Comparison of ENCODE assay signal across 7 cellular contexts in genomic region chr3:100399341-100400071, GRCh38. TPM values are rescaled to one million over a fixed set of nuclear protein-coding genes. Genes with fewer than 3 reads are reported as not detected.
DNase-seq lines count a peak whose midpoint lies in the region; ATAC-seq and TF ChIP-seq lines count a peak whose summit lies in the region.

No MANE protein-coding gene starts in this region.

- H4K20me1 ChIP-seq in smooth muscle cell (ENCODE audit: low read depth): peaks cover 62% of the 10 kb centered on the region

- H3F3A ChIP-seq in smooth muscle cell (ENCODE audit: low read depth): no peaks in the 10 kb centered on the region

- H3K36me3 ChIP-seq in HAP-1 (replicated peaks): no peaks in the 10 kb centered on the region; the same call in 1 of the 2 replicates
- H3K36me3 ChIP-seq in WERI-Rb-1: peaks cover 9% of the 10 kb centered on the region; the same call in 1 of the 2 replicates
- no peaks in the 10 kb centered on the region for H3K36me3 ChIP-seq in smooth muscle cell (ENCODE audit: low read depth)

- intact Hi-C loops in right cardiac atrium (cut with DNase I): no loop called here

- H2AFZ ChIP-seq in smooth muscle cell (ENCODE audit: low read depth): no peak overlapping the region

- H3K4me2 ChIP-seq in smooth muscle cell: peak overlapping the region; percentile 96

- TF ChIP-seq CTCF in WERI-Rb-1 (IDR thresholded peaks at IDR 0.05; ENCODE audit: low read depth, low read length) (no peak), smooth muscle cell (IDR thresholded peaks at IDR 0.05; ENCODE audit: borderline replicate concordance, insufficient read depth, poor library complexity, severe bottlenecking) (no peak)

- H3K4me1 ChIP-seq in HAP-1: peaks cover 30% of the 10 kb centered on the region
- H3K4me1 ChIP-seq in right cardiac atrium (ENCODE audit: control insufficient read depth, insufficient read depth, low read length): peaks cover 2% of the 10 kb centered on the region
- H3K4me1 ChIP-seq in smooth muscle cell (ENCODE audit: low read depth): peaks cover 25% of the 10 kb centered on the region

- peaks cover 90% of the 10 kb centered on the region for H3K79me2 ChIP-seq in smooth muscle cell (ENCODE audit: low read depth)

- H3K27me3 ChIP-seq in HAP-1 (ENCODE audit: low read depth): no peaks in the 10 kb centered on the region
- no peaks in the 10 kb centered on the region for H3K27me3 ChIP-seq in WERI-Rb-1 (ENCODE audit: insufficient read depth, low read depth, severe bottlenecking)
- no peaks in the 10 kb centered on the region for H3K27me3 ChIP-seq in right cardiac atrium (ENCODE audit: control insufficient read depth, insufficient read depth)
- H3K27me3 ChIP-seq in smooth muscle cell (ENCODE audit: low read depth): no peaks in the 10 kb centered on the region

- in situ Hi-C loops in HAP-1 (cut with MboI; ENCODE audit: low sequenced_read_pairs): no loop called here

- peak in 1 of 2 experiments; percentile 11 for DNase-seq in HAP-1 (ENCODE audit: low spot score in 2 of 2)
- DNase-seq in WERI-Rb-1: no peak
- DNase-seq in right cardiac atrium: no peak
- no peak for DNase-seq in smooth muscle cell (lab: John Stamatoyannopoulos, UW; ENCODE audit: unreplicated experiment)
- no peak for DNase-seq in central memory CD4-positive, alpha-beta T cell
- DNase-seq in kidney tubule cell (ENCODE audit: low spot score): no peak

- H3K27ac ChIP-seq in WERI-Rb-1 (no peak overlapping the region), right cardiac atrium (ENCODE audit: low read length) (peak overlapping the region; percentile 80), smooth muscle cell (ENCODE audit: low read depth) (peak overlapping the region; percentile 96)

- ATAC-seq in right cardiac atrium: no peak
- ATAC-seq in GM21367 (IDR thresholded peaks at IDR 0.05; ENCODE audit: unreplicated experiment): no peak

- H3K4me3 ChIP-seq in HAP-1: peak overlapping the region; percentile 62
- peak overlapping the region; percentile 93 for H3K4me3 ChIP-seq in WERI-Rb-1 (ENCODE audit: low read depth, low read length)
- peak overlapping the region; percentile 93 for H3K4me3 ChIP-seq in right cardiac atrium (ENCODE audit: low read length)
- H3K4me3 ChIP-seq in smooth muscle cell: peak overlapping the region; percentile 83

- 30% methylated on average over 9 of the region's 9 CpGs for WGBS in right cardiac atrium
- 57% methylated on average over 9 of the region's 9 CpGs for WGBS in smooth muscle cell (ENCODE audit: low lambda C conversion rate)

- peak overlapping the region; percentile 94 for H3K9ac ChIP-seq in smooth muscle cell (ENCODE audit: low read depth)

- H3K9me3 ChIP-seq in HAP-1: no peaks in the 10 kb centered on the region
- H3K9me3 ChIP-seq in WERI-Rb-1 (ENCODE audit: severe bottlenecking): no peaks in the 10 kb centered on the region
- no peaks in the 10 kb centered on the region for H3K9me3 ChIP-seq in right cardiac atrium (ENCODE audit: control insufficient read depth, low read length)
- no peaks in the 10 kb centered on the region for H3K9me3 ChIP-seq in smooth muscle cell (replicated peaks; ENCODE audit: low read depth)

RNA-seq across cellular contexts. Expression of gene TOMM70, which starts 1.4 kb away (rescaled TPM):
- total RNA-seq in right cardiac atrium (10 to 100 TPM; 44.1 to 56.4 (median 51.0) TPM), smooth muscle cell (53.7 and 75.8 TPM in 2 replicates)
- polyA plus RNA-seq in right cardiac atrium (28.4 TPM), smooth muscle cell (28.1 and 31.1 TPM in 2 replicates)

RNA-seq across cellular contexts. Expression of gene LNP1, which starts 1.8 kb away (rescaled TPM):
- total RNA-seq in right cardiac atrium (1 to 10 TPM; 4.1 to 6.9 (median 4.5) TPM), smooth muscle cell (3.1 and 4.2 TPM in 2 replicates)
- polyA plus RNA-seq in right cardiac atrium (4.1 TPM), smooth muscle cell (4.3 and 6.3 TPM in 2 replicates)
